In genomic region chr11:92070026-92070889, GRCh38 we compare ENCODE assay signal across 15 cellular contexts.
DNase-seq lines count a peak whose midpoint lies in the region; ATAC-seq, FAIRE-seq and TF ChIP-seq lines count a peak whose summit lies in the region.
"Had no signal": no experiment of that assay in that cellular context is flagged by ENCODE, and none has a peak within 500 bp of the region (broad histone marks: within the 10 kb centered on the region; RNA-seq: fewer than 3 reads in every experiment).

No MANE protein-coding gene starts in this region.

- H3K4me1 ChIP-seq in H9 (ENCODE audit: insufficient read depth, low read length) (no peaks in the 10 kb centered on the region), GM12878 (ENCODE audit: control insufficient read depth, insufficient read depth, low read length) (no peaks in the 10 kb centered on the region)

- no peak overlapping the region for H4K8ac ChIP-seq in H9 (replicated peaks; ENCODE audit: insufficient read length, low read depth, low read length)

- H3K79me1 ChIP-seq in H9 (ENCODE audit: insufficient read depth, low read depth, low read length, poor library complexity, severe bottlenecking) = no peaks in the 10 kb centered on the region

- H3K9me3 Mint-ChIP-seq in H9 = peaks cover 39 to 40% of the 10 kb centered on the region in 2 experiments

- CTCF ChIA-PET in GM12878 (lab: Yijun Ruan, JAX) = interaction anchor here (0.6 kb wide), 1 partner anchor 1899 kb away, joined by 4 read pairs; no protein-coding TSS in a partner anchor

- H3K27me3 Mint-ChIP-seq in H9 (ENCODE audit: low read depth) = no peaks in the 10 kb centered on the region; the same call in 1 of the 2 replicates
- H3K27me3 Mint-ChIP-seq: activated B cell treated with CpG ODN at 0.5 μM for 24 hours, T-cell had no signal

- no peak for FAIRE-seq in GM12878 (lab: Jason Lieb, UNC)
- FAIRE-seq: colon had no signal

- no peak overlapping the region for H3K4me3 Mint-ChIP-seq in H9
- H3K4me3 Mint-ChIP-seq: activated B cell treated with CpG ODN at 0.5 μM for 24 hours, nephron progenitor cell, T-cell had no signal

- H3K4ac ChIP-seq in H9 (ENCODE audit: low read depth, low read length) = no peak overlapping the region

- no peak overlapping the region for H2BK20ac ChIP-seq in H9 (ENCODE audit: low read depth, low read length, poor library complexity, severe bottlenecking)

- no TSS peak for BruUV-seq in GM12878 (replicated peaks; lab: Mats Ljungman, UMichigan)

- TF ChIP-seq EP300 in GM12878 (IDR thresholded peaks at IDR 0.05; ENCODE audit: borderline replicate concordance in 1 of 2, control insufficient read depth in 1 of 2, low read depth in 2 of 2, low read length in 2 of 2) = no peak

- no peak overlapping the region for H3T11ph ChIP-seq in H9 (ENCODE audit: low read length)

- TF ChIP-seq POLR2A in GM12878 (IDR thresholded peaks at IDR 0.05; ENCODE audit: low read depth, low read length) = no peak

- H2BK12ac ChIP-seq in H9 (ENCODE audit: insufficient read length, low read depth, low read length) = no peak overlapping the region

- H3K9me3 ChIP-seq in H9 (ENCODE audit: control insufficient read depth, low read depth, low read length) (no peaks in the 10 kb centered on the region), GM12878 (replicated peaks; ENCODE audit: control insufficient read depth, insufficient read depth, low read length) (no peaks in the 10 kb centered on the region)

- ATAC-seq in GM12878 (no peak), left lobe of liver (peak; percentile 53), GM19455 (IDR thresholded peaks at IDR 0.05; ENCODE audit: unreplicated experiment) (no peak)
- ATAC-seq in activated CD4-positive, CD25-positive, alpha-beta regulatory T cell treated with anti-CD3 and anti-CD28 coated beads, Interleukin-2, amount 50 U/mL, for 24 hours = no peak
- ATAC-seq: T-cell had no signal

- no peak overlapping the region for H2BK15ac ChIP-seq in H9 (ENCODE audit: low read depth, low read length)

- no peak overlapping the region for H3K27ac ChIP-seq in H9 (ENCODE audit: insufficient read length, low read depth, low read length)
- H3K27ac ChIP-seq in GM12878 (ENCODE audit: control insufficient read depth, insufficient read depth) = no peak overlapping the region

- H3K4me2 ChIP-seq in H9 (ENCODE audit: insufficient read depth, insufficient read length, low read length) (no peak overlapping the region), GM12878 (ENCODE audit: control insufficient read depth, insufficient read depth) (no peak overlapping the region)

- no peak overlapping the region for H4K91ac ChIP-seq in H9 (ENCODE audit: insufficient read length, low read depth, low read length)

- no peak overlapping the region for H3K9ac ChIP-seq in H9 (ENCODE audit: extremely low read depth, insufficient read length, low read length)
- no peak overlapping the region for H3K9ac ChIP-seq in GM12878 (ENCODE audit: control insufficient read depth, insufficient read depth, low read length)

- H3K56ac ChIP-seq in H9 (ENCODE audit: insufficient read length, low read depth, low read length) = no peak overlapping the region

- H2AFZ ChIP-seq in H9 (ENCODE audit: low read length) (no peak overlapping the region), GM12878 (ENCODE audit: control insufficient read depth, low read depth, low read length) (no peak overlapping the region)

- no peak overlapping the region for H3K14ac ChIP-seq in H9 (ENCODE audit: insufficient read depth, low read length)

- intact Hi-C loops in GM12878 (cut with micrococcal nuclease; ENCODE audit: unreplicated experiment) = no loop called here

- no peak overlapping the region for H2AK5ac ChIP-seq in H9 (ENCODE audit: insufficient read length, low read length)

- no peak overlapping the region for H2BK5ac ChIP-seq in H9 (ENCODE audit: insufficient read length, low read length)

- no peaks in the 10 kb centered on the region for H3K23me2 ChIP-seq in H9 (ENCODE audit: insufficient read length, low read depth, low read length, poor library complexity, severe bottlenecking)

- H3K36me3 ChIP-seq in GM12878 (ENCODE audit: control insufficient read depth in 2 of 2, insufficient read depth in 2 of 2, low read length in 1 of 2) = no peaks in the 10 kb centered on the region

- H3K4me3 ChIP-seq in AG09309 (ENCODE audit: control insufficient read depth, low read depth, low read length) (no peak overlapping the region), GM12878 (no peak overlapping the region)

- RAD21 ChIA-PET in GM12878 (lab: Charles Lee; ENCODE audit: unreplicated experiment) = no interaction called here

- no peak overlapping the region for H3K18ac ChIP-seq in H9 (ENCODE audit: insufficient read length, low read depth, low read length)

- H3K36me3 Mint-ChIP-seq in H9 (ENCODE audit: insufficient read depth in 1 of 3, low read depth in 3 of 3) = peaks cover 13 to 36% (median 23%) of the 10 kb centered on the region in 3 experiments
- H3K36me3 Mint-ChIP-seq: T-cell had no signal

- H4K20me1 ChIP-seq in H9 (ENCODE audit: control insufficient read depth, insufficient read depth, insufficient read length) (no peaks in the 10 kb centered on the region), GM12878 (ENCODE audit: control insufficient read depth, insufficient read depth) (no peaks in the 10 kb centered on the region)

- H3K79me2 ChIP-seq in H9 (ENCODE audit: insufficient read depth, low read length) (no peaks in the 10 kb centered on the region), GM12878 (ENCODE audit: control insufficient read depth, insufficient read depth, low read length) (no peaks in the 10 kb centered on the region)

- H3K27me3 ChIP-seq in H9 (ENCODE audit: insufficient read depth, low read length) (no peaks in the 10 kb centered on the region), GM12878 (replicated peaks in 1 of 2; ENCODE audit: control insufficient read depth in 2 of 2, insufficient read depth in 2 of 2, low read length in 1 of 2) (no peaks in the 10 kb centered on the region)

- DNase-seq in AG09309 (ENCODE audit: low read depth) (no peak), H9 (no peak), GM12878 (ENCODE audit: low read depth, low spot score) (no peak), left lobe of liver (ENCODE audit: low spot score) (no peak), NCI-H1048 (lab: John Stamatoyannopoulos, UW) (no peak)
- DNase-seq in activated CD4-positive, alpha-beta T cell treated with anti-CD3 and anti-CD28 coated beads for 4 hours = no peak
- DNase-seq: activated B cell treated with CpG ODN at 0.5 μM for 24 hours, GDM1, HCEC 1CT, NCI-H2081 treated with DMSO at 0.1 percent for 48 hours, nephron progenitor cell, T-cell had no signal

- no peak overlapping the region for H4K5ac ChIP-seq in H9 (ENCODE audit: insufficient read length, low read depth, low read length)

- POLR2A ChIA-PET in GM12878 (lab: Charles Lee) = no interaction called here

- H3K4me1 Mint-ChIP-seq in H9 = no peaks in the 10 kb centered on the region
- H3K4me1 Mint-ChIP-seq: activated B cell treated with CpG ODN at 0.5 μM for 24 hours, T-cell had no signal

- no CpG with 5 or more reads among the region's 1 CpG for WGBS in H9 (ENCODE audit: extremely low coverage, insufficient read length, low lambda C conversion rate)
- WGBS in GM12878 (ENCODE audit: insufficient coverage, insufficient replicate concordance, low lambda C conversion rate, missing lambda C conversion rate) = 0% methylated on average over 1 of the region's 1 CpG

- no peak overlapping the region for H3K23ac ChIP-seq in H9 (ENCODE audit: insufficient read length, low read depth, low read length)

- H3K27ac Mint-ChIP-seq in H9 = no peak overlapping the region
- H3K27ac Mint-ChIP-seq: activated B cell treated with CpG ODN at 0.5 μM for 24 hours, nephron progenitor cell, T-cell had no signal

- TF ChIP-seq RAD21 in GM12878 (IDR thresholded peaks at IDR 0.05; ENCODE audit: insufficient read depth, low read depth, low read length) = peak; percentile 9; the same call in 1 of the 2 replicates

- TF ChIP-seq CTCF in AG09309 (IDR thresholded peaks at IDR 0.05; ENCODE audit: control insufficient read depth, insufficient read depth, low read depth, low read length, missing control alignments) (peak; percentile 17), H9 (conservative IDR thresholded peaks at IDR 0.05) (peak; percentile 50), GM12878 (IDR thresholded peaks at IDR 0.05 in 2 of 3, conservative IDR thresholded peaks at IDR 0.05 in 1 of 3; ENCODE audit: control insufficient read depth in 2 of 3, extremely low read depth in 1 of 3, insufficient read depth in 1 of 3, low read depth in 3 of 3, low read length in 3 of 3) (no peak)

- in situ Hi-C loops in GM12878 (cut with MboI) = no loop called here

- H2BK120ac ChIP-seq in H9 (ENCODE audit: low read depth, low read length, poor library complexity, severe bottlenecking) = no peak overlapping the region

- SMC1A ChIA-PET in GM12878 (lab: Charles Lee; ENCODE audit: uncharacterized antibody, unreplicated experiment) = no interaction called here

TF ChIP-seq in GM12878, 131 proteins besides CTCF, POLR2A, EP300 and RAD21 (continues in another document):
- TF ChIP-seq NR2C2 (IDR thresholded peaks at IDR 0.05; ENCODE audit: borderline replicate concordance, control insufficient read depth, insufficient read length, low read depth) (no peak), ZZZ3 (IDR thresholded peaks at IDR 0.05; ENCODE audit: control insufficient read depth, insufficient read length, low read depth) (no peak), SMAD1 (IDR thresholded peaks at IDR 0.05; ENCODE audit: low read depth, partially characterized antibody) (no peak), POLR2AphosphoS2 (IDR thresholded peaks at IDR 0.05; ENCODE audit: low read depth, low read length) (no peak), BCL11A (IDR thresholded peaks at IDR 0.05; ENCODE audit: low read depth, low read length) (no peak), GATAD2B (conservative IDR thresholded peaks at IDR 0.05; ENCODE audit: low read depth) (no peak), STAT1 (conservative IDR thresholded peaks at IDR 0.05) (no peak), HDAC2 (IDR thresholded peaks at IDR 0.05) (no peak), SKIL (IDR thresholded peaks at IDR 0.05; ENCODE audit: low read depth, poor library complexity, severe bottlenecking) (no peak), SP1 (IDR thresholded peaks at IDR 0.05; ENCODE audit: low read depth, low read length) (no peak)

Comparison
In these comparisons a context has a peak if more than half of its experiments do, and no peak if none do; other contexts are left out.
1. CTCF ChIP-seq: peak in AG09309 (single experiment) and H9 (single experiment); none in GM12878 (0 of 3).